1 cellular context compared by ENCODE assay signal in the genomic region with DNA sequence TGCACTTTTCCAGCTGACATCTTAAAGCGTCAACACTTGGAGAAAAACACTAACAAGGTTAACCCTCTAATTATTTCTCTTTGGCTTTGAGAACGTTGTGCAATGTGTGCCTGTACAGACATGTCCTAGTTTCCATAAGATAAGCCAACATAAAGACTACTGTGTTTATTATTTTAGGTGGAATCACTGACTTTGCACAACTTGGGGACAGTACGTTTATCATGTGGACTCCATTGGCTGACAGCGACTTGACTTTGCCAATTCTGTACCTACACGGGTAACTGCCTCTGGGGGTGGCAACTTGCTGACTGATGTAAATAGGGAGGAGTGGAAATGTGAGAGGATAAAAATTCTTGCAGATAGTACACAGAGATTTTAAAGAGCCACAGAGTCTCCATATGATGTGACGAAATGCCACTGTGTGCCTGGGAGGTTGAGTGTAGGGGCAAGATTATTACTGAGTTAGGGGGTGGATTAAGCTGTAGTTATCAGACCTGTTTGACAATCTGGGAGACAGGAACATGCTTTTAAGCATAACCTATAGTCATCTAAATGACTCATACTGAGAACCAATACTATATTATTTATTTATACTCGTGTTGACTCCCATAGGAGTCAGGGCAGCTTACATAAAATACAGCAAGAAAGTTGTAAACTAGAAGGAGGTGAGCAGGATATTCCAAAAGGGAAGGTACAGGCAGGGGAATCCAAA.
TF ChIP-seq lines count a peak whose summit lies in the region.

No MANE protein-coding gene starts in this region.

TF ChIP-seq in HEK293, 187 proteins besides CTCF, POLR2A, EP300 and RAD21 (continued from another document and continues in another):
- 0 out of 2 replicates have a peak, but pooled peaks have one; percentile 27 for TF ChIP-seq ZNF10 (tag by site-specific recombination; IDR thresholded peaks at IDR 0.05)
- TF ChIP-seq GLI4 (tag by site-specific recombination; IDR thresholded peaks at IDR 0.05) = no peak
- TF ChIP-seq KLF8 (tag by site-specific recombination; IDR thresholded peaks at IDR 0.05) = peak; percentile 39; the same call in 1 of the 2 replicates
- peak; percentile 80 for TF ChIP-seq SETDB1 (IDR thresholded peaks at IDR 0.05; ENCODE audit: insufficient read length, low read length)
- TF ChIP-seq REPIN1 (tag by site-specific recombination; IDR thresholded peaks at IDR 0.05; ENCODE audit: low read depth) = no peak
- TF ChIP-seq ZSCAN23 (tag by site-specific recombination; IDR thresholded peaks at IDR 0.05) = no peak
- TF ChIP-seq ZNF600 (tag by site-specific recombination; IDR thresholded peaks at IDR 0.05) = no peak
- TF ChIP-seq GLIS1 (tag by site-specific recombination; IDR thresholded peaks at IDR 0.05) = no peak
- TF ChIP-seq ZNF366 (tag by site-specific recombination; conservative IDR thresholded peaks at IDR 0.05) = peak; percentile 64
- TF ChIP-seq ZBTB17 (tag by site-specific recombination; IDR thresholded peaks at IDR 0.05) = no peak
- TF ChIP-seq SP2 (tag by site-specific recombination; IDR thresholded peaks at IDR 0.05) = no peak
- TF ChIP-seq, protein P1, sequence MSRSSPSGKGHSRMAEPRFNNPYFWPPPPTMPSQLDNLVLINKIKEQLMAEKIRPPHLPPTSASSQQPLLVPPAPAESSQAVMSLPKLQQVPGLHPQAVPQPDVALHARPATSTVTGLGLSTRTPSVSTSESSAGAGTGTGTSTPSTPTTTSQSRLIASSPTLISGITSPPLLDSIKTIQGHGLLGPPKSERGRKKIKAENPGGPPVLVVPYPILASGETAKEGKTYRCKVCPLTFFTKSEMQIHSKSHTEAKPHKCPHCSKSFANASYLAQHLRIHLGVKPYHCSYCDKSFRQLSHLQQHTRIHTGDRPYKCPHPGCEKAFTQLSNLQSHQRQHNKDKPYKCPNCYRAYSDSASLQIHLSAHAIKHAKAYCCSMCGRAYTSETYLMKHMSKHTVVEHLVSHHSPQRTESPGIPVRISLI (tag by site-specific recombination; IDR thresholded peaks at IDR 0.05) = no peak
- TF ChIP-seq, protein P2, sequence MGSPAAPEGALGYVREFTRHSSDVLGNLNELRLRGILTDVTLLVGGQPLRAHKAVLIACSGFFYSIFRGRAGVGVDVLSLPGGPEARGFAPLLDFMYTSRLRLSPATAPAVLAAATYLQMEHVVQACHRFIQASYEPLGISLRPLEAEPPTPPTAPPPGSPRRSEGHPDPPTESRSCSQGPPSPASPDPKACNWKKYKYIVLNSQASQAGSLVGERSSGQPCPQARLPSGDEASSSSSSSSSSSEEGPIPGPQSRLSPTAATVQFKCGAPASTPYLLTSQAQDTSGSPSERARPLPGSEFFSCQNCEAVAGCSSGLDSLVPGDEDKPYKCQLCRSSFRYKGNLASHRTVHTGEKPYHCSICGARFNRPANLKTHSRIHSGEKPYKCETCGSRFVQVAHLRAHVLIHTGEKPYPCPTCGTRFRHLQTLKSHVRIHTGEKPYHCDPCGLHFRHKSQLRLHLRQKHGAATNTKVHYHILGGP (tag by site-specific recombination; IDR thresholded peaks at IDR 0.05) = no peak
- no peak for TF ChIP-seq KLF9 (tag by site-specific recombination; IDR thresholded peaks at IDR 0.05; ENCODE audit: low read depth)
- peak; percentile 97 for TF ChIP-seq TRIM28 (IDR thresholded peaks at IDR 0.05; ENCODE audit: borderline replicate concordance, low read length)
- no peak for TF ChIP-seq ZNF560 (tag by site-specific recombination; IDR thresholded peaks at IDR 0.05; ENCODE audit: borderline replicate concordance)
- TF ChIP-seq, protein P3, sequence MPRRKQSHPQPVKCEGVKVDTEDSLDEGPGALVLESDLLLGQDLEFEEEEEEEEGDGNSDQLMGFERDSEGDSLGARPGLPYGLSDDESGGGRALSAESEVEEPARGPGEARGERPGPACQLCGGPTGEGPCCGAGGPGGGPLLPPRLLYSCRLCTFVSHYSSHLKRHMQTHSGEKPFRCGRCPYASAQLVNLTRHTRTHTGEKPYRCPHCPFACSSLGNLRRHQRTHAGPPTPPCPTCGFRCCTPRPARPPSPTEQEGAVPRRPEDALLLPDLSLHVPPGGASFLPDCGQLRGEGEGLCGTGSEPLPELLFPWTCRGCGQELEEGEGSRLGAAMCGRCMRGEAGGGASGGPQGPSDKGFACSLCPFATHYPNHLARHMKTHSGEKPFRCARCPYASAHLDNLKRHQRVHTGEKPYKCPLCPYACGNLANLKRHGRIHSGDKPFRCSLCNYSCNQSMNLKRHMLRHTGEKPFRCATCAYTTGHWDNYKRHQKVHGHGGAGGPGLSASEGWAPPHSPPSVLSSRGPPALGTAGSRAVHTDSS (tag by site-specific recombination; IDR thresholded peaks at IDR 0.05) = no peak; the same call in 1 of the 2 replicates
- peak; percentile 71 for TF ChIP-seq ZNF629 (tag by site-specific recombination; IDR thresholded peaks at IDR 0.05)
- TF ChIP-seq MEIS1 (CRISPR knock-in tag; IDR thresholded peaks at IDR 0.05; ENCODE audit: borderline replicate concordance) = no peak
- no peak for TF ChIP-seq ZNF354C (tag by site-specific recombination; IDR thresholded peaks at IDR 0.05; ENCODE audit: borderline replicate concordance, low read depth)
- no peak for TF ChIP-seq ZNF501 (tag by site-specific recombination; IDR thresholded peaks at IDR 0.05)
- TF ChIP-seq, protein P4, sequence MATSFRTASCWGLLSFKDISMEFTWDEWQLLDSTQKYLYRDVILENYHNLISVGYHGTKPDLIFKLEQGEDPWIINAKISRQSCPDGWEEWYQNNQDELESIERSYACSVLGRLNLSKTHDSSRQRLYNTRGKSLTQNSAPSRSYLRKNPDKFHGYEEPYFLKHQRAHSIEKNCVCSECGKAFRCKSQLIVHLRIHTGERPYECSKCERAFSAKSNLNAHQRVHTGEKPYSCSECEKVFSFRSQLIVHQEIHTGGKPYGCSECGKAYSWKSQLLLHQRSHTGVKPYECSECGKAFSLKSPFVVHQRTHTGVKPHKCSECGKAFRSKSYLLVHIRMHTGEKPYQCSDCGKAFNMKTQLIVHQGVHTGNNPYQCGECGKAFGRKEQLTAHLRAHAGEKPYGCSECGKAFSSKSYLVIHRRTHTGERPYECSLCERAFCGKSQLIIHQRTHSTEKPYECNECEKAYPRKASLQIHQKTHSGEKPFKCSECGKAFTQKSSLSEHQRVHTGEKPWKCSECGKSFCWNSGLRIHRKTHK (tag by site-specific recombination; IDR thresholded peaks at IDR 0.05) = no peak
- TF ChIP-seq ZFP69B (tag by site-specific recombination; IDR thresholded peaks at IDR 0.05) = peak; percentile 74
- no peak for TF ChIP-seq ZSCAN30 (tag by site-specific recombination; IDR thresholded peaks at IDR 0.05)
- 0 out of 2 replicates have a peak, but pooled peaks have one; percentile 18 for TF ChIP-seq EGR2 (tag by site-specific recombination; IDR thresholded peaks at IDR 0.05; ENCODE audit: low read depth)
- TF ChIP-seq, protein P5, sequence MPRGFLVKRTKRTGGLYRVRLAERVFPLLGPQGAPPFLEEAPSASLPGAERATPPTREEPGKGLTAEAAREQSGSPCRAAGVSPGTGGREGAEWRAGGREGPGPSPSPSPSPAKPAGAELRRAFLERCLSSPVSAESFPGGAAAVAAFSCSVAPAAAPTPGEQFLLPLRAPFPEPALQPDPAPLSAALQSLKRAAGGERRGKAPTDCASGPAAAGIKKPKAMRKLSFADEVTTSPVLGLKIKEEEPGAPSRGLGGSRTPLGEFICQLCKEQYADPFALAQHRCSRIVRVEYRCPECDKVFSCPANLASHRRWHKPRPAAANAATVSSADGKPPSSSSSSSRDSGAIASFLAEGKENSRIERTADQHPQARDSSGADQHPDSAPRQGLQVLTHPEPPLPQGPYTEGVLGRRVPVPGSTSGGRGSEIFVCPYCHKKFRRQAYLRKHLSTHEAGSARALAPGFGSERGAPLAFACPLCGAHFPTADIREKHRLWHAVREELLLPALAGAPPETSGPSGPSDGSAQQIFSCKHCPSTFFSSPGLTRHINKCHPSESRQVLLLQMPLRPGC (tag by site-specific recombination; IDR thresholded peaks at IDR 0.05) = no peak
- no peak for TF ChIP-seq ZIC2 (tag by site-specific recombination; IDR thresholded peaks at IDR 0.05)
- TF ChIP-seq ZNF174 (tag by site-specific recombination; IDR thresholded peaks at IDR 0.05) = no peak
- no peak for TF ChIP-seq ZNF544 (tag by site-specific recombination; IDR thresholded peaks at IDR 0.05)
- 0 out of 2 replicates have a peak, but pooled peaks have one; percentile 37 for TF ChIP-seq TCF7L2 (IDR thresholded peaks at IDR 0.05; ENCODE audit: borderline replicate concordance, low read depth, low read length)
- TF ChIP-seq ZNF24 (tag by site-specific recombination; IDR thresholded peaks at IDR 0.05) = 0 out of 2 replicates have a peak, but pooled peaks have one; percentile 35
- TF ChIP-seq ZNF221 (tag by site-specific recombination; IDR thresholded peaks at IDR 0.05; ENCODE audit: borderline replicate concordance) = no peak
- TF ChIP-seq ZNF843 (tag by site-specific recombination; IDR thresholded peaks at IDR 0.05) = peak; percentile 51; the same call in 1 of the 2 replicates
- no peak for TF ChIP-seq ZNF335 (tag by site-specific recombination; conservative IDR thresholded peaks at IDR 0.05)
- peak; percentile 96 for TF ChIP-seq SP7 (tag by site-specific recombination; IDR thresholded peaks at IDR 0.05)
- TF ChIP-seq IKZF3 (tag by site-specific recombination; IDR thresholded peaks at IDR 0.05) = no peak
- TF ChIP-seq ZNF37A (tag by site-specific recombination; IDR thresholded peaks at IDR 0.05) = no peak
- TF ChIP-seq ZBTB7A (tag by site-specific recombination; IDR thresholded peaks at IDR 0.05; ENCODE audit: low read depth) = no peak
- TF ChIP-seq KLF7 (tag by site-specific recombination; IDR thresholded peaks at IDR 0.05; ENCODE audit: borderline replicate concordance) = 0 out of 2 replicates have a peak, but pooled peaks have one; percentile 37
- TF ChIP-seq ZNF292 (tag by site-specific recombination; IDR thresholded peaks at IDR 0.05; ENCODE audit: borderline replicate concordance, low read depth) = no peak
- TF ChIP-seq, protein P6, sequence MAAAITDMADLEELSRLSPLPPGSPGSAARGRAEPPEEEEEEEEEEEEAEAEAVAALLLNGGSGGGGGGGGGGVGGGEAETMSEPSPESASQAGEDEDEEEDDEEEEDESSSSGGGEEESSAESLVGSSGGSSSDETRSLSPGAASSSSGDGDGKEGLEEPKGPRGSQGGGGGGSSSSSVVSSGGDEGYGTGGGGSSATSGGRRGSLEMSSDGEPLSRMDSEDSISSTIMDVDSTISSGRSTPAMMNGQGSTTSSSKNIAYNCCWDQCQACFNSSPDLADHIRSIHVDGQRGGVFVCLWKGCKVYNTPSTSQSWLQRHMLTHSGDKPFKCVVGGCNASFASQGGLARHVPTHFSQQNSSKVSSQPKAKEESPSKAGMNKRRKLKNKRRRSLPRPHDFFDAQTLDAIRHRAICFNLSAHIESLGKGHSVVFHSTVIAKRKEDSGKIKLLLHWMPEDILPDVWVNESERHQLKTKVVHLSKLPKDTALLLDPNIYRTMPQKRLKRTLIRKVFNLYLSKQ (tag by site-specific recombination; IDR thresholded peaks at IDR 0.05; ENCODE audit: borderline replicate concordance) = no peak
- no peak for TF ChIP-seq ZNF239 (tag by site-specific recombination; IDR thresholded peaks at IDR 0.05)
- TF ChIP-seq MZF1 (tag by site-specific recombination; IDR thresholded peaks at IDR 0.05; ENCODE audit: borderline replicate concordance) = no peak
- no peak for TF ChIP-seq ZNF777 (tag by site-specific recombination; IDR thresholded peaks at IDR 0.05; ENCODE audit: borderline replicate concordance)
- TF ChIP-seq BCL11A (tag by site-specific recombination; IDR thresholded peaks at IDR 0.05; ENCODE audit: low read depth) = no peak
- TF ChIP-seq, protein P7, sequence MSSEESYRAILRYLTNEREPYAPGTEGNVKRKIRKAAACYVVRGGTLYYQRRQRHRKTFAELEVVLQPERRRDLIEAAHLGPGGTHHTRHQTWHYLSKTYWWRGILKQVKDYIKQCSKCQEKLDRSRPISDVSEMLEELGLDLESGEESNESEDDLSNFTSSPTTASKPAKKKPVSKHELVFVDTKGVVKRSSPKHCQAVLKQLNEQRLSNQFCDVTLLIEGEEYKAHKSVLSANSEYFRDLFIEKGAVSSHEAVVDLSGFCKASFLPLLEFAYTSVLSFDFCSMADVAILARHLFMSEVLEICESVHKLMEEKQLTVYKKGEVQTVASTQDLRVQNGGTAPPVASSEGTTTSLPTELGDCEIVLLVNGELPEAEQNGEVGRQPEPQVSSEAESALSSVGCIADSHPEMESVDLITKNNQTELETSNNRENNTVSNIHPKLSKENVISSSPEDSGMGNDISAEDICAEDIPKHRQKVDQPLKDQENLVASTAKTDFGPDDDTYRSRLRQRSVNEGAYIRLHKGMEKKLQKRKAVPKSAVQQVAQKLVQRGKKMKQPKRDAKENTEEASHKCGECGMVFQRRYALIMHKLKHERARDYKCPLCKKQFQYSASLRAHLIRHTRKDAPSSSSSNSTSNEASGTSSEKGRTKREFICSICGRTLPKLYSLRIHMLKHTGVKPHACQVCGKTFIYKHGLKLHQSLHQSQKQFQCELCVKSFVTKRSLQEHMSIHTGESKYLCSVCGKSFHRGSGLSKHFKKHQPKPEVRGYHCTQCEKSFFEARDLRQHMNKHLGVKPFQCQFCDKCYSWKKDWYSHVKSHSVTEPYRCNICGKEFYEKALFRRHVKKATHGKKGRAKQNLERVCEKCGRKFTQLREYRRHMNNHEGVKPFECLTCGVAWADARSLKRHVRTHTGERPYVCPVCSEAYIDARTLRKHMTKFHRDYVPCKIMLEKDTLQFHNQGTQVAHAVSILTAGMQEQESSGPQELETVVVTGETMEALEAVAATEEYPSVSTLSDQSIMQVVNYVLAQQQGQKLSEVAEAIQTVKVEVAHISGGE (tag by site-specific recombination; conservative IDR thresholded peaks at IDR 0.05; ENCODE audit: low read depth) = no peak
- no peak for TF ChIP-seq HOXA7 (CRISPR knock-in tag; IDR thresholded peaks at IDR 0.05; ENCODE audit: borderline replicate concordance)
- TF ChIP-seq ZNF146 (tag by site-specific recombination; IDR thresholded peaks at IDR 0.05) = no peak
- no peak for TF ChIP-seq ZNF792 (tag by site-specific recombination; IDR thresholded peaks at IDR 0.05)
- no peak for TF ChIP-seq ZBTB48 (tag by site-specific recombination; IDR thresholded peaks at IDR 0.05)
- 0 out of 2 replicates have a peak, but pooled peaks have one; percentile 39 for TF ChIP-seq KLF10 (tag by site-specific recombination; IDR thresholded peaks at IDR 0.05)
- TF ChIP-seq ZNF16 (tag by site-specific recombination; IDR thresholded peaks at IDR 0.05; ENCODE audit: low read depth) = no peak
- TF ChIP-seq ZNF302 (tag by site-specific recombination; IDR thresholded peaks at IDR 0.05; ENCODE audit: low read depth) = no peak
- no peak for TF ChIP-seq ZNF350 (tag by site-specific recombination; IDR thresholded peaks at IDR 0.05)
- no peak for TF ChIP-seq ZNF510 (tag by site-specific recombination; IDR thresholded peaks at IDR 0.05; ENCODE audit: insufficient replicate concordance)
- TF ChIP-seq SP3 (tag by site-specific recombination; IDR thresholded peaks at IDR 0.05) = no peak
